8 cellular contexts compared by ENCODE assay signal in the genomic region with DNA sequence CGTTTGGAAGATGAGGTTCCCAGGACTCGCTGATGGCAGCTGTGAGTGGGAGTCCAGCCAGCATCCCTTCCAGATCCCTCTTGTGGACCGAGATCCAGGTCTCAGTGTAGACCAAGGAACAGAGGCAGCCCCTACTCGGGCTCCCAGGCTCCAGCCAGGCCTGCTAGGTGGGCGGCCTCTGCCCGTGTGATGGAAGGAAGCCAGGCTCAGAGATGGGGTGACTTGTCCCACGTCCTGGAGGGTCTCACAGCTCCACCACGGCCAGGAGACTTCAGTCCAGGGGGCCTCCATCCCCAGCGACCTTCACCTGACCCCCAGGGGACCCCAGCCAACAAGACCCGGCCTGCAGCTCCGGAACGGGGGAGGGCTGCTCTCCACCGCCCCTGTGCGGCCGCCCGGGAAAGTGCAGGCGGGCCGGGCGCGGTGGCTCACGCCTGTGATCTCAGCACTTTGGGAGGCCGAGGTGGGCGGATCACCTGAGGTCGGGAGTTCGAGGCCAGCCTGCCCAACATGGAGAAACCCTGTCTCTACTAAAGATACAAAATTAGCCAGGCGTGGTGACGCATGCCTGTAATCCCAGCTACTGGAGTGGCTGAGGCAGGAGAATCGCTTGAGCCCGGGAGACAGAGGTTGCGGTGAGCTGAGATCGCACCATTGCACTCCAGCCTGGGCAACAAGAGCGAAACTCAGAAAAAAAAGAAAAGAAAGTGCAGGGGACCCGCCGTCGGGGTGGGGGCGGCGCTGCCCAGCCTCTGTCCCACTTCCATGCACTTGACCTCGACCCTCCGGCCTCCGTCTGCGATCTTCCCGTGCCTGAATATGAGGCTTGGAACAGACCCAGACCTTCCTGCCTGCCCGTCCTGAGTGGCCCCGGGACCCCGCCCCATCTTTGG. TPM values are rescaled to one million over a fixed set of nuclear protein-coding genes. Genes with fewer than 3 reads are reported as not detected.
DNase-seq lines count a peak whose midpoint lies in the region; ATAC-seq, FAIRE-seq and TF ChIP-seq lines count a peak whose summit lies in the region.

No MANE protein-coding gene starts in this region.

- H3K9me3 ChIP-seq in MG63 (no peaks in the 10 kb centered on the region), left ventricle myocardium inferior (replicated peaks) (no peaks in the 10 kb centered on the region)

- H3K4me1 Mint-ChIP-seq in activated T-helper 2 cell treated with anti-CD3 and anti-CD28 coated beads, Interferon-gamma antibody, Interleukin-2, Interleukin-4, amounts not matched to agents 10 μg/mL and 5 μg/mL and 100 μg/mL, durations not matched to agents 14 hours and 24 hours and 36 hours (ENCODE audit: low read depth), result peaks cover 3% of the 10 kb centered on the region

- no peak for ATAC-seq in HG02885 (IDR thresholded peaks at IDR 0.05; ENCODE audit: poor library complexity, unreplicated experiment)

- peaks cover 10% of the 10 kb centered on the region for H3K9me3 Mint-ChIP-seq in activated T-helper 2 cell treated with anti-CD3 and anti-CD28 coated beads, Interferon-gamma antibody, Interleukin-2, Interleukin-4, amounts not matched to agents 10 μg/mL and 5 μg/mL and 100 μg/mL, durations not matched to agents 14 hours and 24 hours and 36 hours

- peaks cover 28% of the 10 kb centered on the region for H3K4me1 ChIP-seq in left ventricle myocardium inferior

- peak; percentile 27 for FAIRE-seq in G401.6 (lab: Jason Lieb, UNC)

- H3K36me3 Mint-ChIP-seq in activated T-helper 2 cell treated with anti-CD3 and anti-CD28 coated beads, Interferon-gamma antibody, Interleukin-2, Interleukin-4, amounts not matched to agents 10 μg/mL and 5 μg/mL and 100 μg/mL, durations not matched to agents 14 hours and 24 hours and 36 hours (ENCODE audit: low read depth), result no peaks in the 10 kb centered on the region

- peaks cover 15% of the 10 kb centered on the region for H3K27me3 Mint-ChIP-seq in activated T-helper 2 cell treated with anti-CD3 and anti-CD28 coated beads, Interferon-gamma antibody, Interleukin-2, Interleukin-4, amounts not matched to agents 10 μg/mL and 5 μg/mL and 100 μg/mL, durations not matched to agents 14 hours and 24 hours and 36 hours (ENCODE audit: low read depth)

- DNase-seq in MG63 (peak; percentile 52), left ventricle myocardium inferior (no peak), NCI-H2029 (lab: John Stamatoyannopoulos, UW) (no peak), SKM-1 (lab: John Stamatoyannopoulos, UW; ENCODE audit: unreplicated experiment) (no peak)
- DNase-seq in activated T-helper 2 cell treated with anti-CD3 and anti-CD28 coated beads, Interferon-gamma antibody, Interleukin-2, Interleukin-4, amounts not matched to agents 10 μg/mL and 5 μg/mL and 100 μg/mL, durations not matched to agents 14 hours and 24 hours and 36 hours (ENCODE audit: low spot score), result peak; percentile 48
- DNase-seq in stimulated activated CD4-positive, alpha-beta T cell treated with anti-CD3 and anti-CD28 coated beads, Interleukin-2, amount 100 ng/mL, for 48 hours, result peak; percentile 62 to 70

- no peak overlapping the region for H3K27ac ChIP-seq in left ventricle myocardium inferior (replicated peaks)

- no peaks in the 10 kb centered on the region for H3K36me3 ChIP-seq in MG63
- H3K36me3 ChIP-seq in left ventricle myocardium inferior, result no peaks in the 10 kb centered on the region

- no peak overlapping the region for H3K4me3 ChIP-seq in MG63
- H3K4me3 ChIP-seq in left ventricle myocardium inferior, result no peak overlapping the region

- intact Hi-C loops in activated T-helper 2 cell treated with anti-CD3 and anti-CD28 coated beads, Interferon-gamma antibody, Interleukin-2, Interleukin-4, amounts not matched to agents 10 μg/mL and 5 μg/mL and 100 μg/mL, durations not matched to agents 14 hours and 24 hours and 36 hours (cut with micrococcal nuclease), result no loop called here
- intact Hi-C loops in left ventricle myocardium inferior (cut with micrococcal nuclease), result no loop called here

- H3K27ac Mint-ChIP-seq in activated T-helper 2 cell treated with anti-CD3 and anti-CD28 coated beads, Interferon-gamma antibody, Interleukin-2, Interleukin-4, amounts not matched to agents 10 μg/mL and 5 μg/mL and 100 μg/mL, durations not matched to agents 14 hours and 24 hours and 36 hours, result no peak overlapping the region

- H3K27me3 ChIP-seq in MG63 (no peaks in the 10 kb centered on the region), left ventricle myocardium inferior (ENCODE audit: low read depth) (peaks cover 47% of the 10 kb centered on the region)

- no peak overlapping the region for H3K4me3 Mint-ChIP-seq in activated T-helper 2 cell treated with anti-CD3 and anti-CD28 coated beads, Interferon-gamma antibody, Interleukin-2, Interleukin-4, amounts not matched to agents 10 μg/mL and 5 μg/mL and 100 μg/mL, durations not matched to agents 14 hours and 24 hours and 36 hours (ENCODE audit: low read depth)

- TF ChIP-seq CTCF in left ventricle myocardium inferior (IDR thresholded peaks at IDR 0.05; ENCODE audit: borderline replicate concordance), result peak; percentile 74

RNA-seq across cellular contexts. Expression of a gene that starts 0.6 kb away (rescaled TPM):
- not detected in 2 replicates for total RNA-seq in MG63 (2014; rRNA removed; shearing (Covaris generic); ENCODE audit: low replicate concordance)
- total RNA-seq in activated T-helper 2 cell treated with anti-CD3 and anti-CD28 coated beads, Interferon-gamma antibody, Interleukin-2, Interleukin-4, amounts not matched to agents 10 μg/mL and 5 μg/mL and 100 μg/mL, durations not matched to agents 14 hours and 24 hours and 36 hours, result 0.18 and 0.21 TPM in 2 replicates
- 0.22 TPM for total RNA-seq in left ventricle myocardium inferior

RNA-seq across cellular contexts. Expression of a gene that starts 11.6 kb away (rescaled TPM):
- 22.6 and 27.7 TPM in 2 replicates for total RNA-seq in MG63 (2014; rRNA removed; shearing (Covaris generic); ENCODE audit: low replicate concordance)
- 13.6 and 15.7 TPM in 2 replicates for total RNA-seq in activated T-helper 2 cell treated with anti-CD3 and anti-CD28 coated beads, Interferon-gamma antibody, Interleukin-2, Interleukin-4, amounts not matched to agents 10 μg/mL and 5 μg/mL and 100 μg/mL, durations not matched to agents 14 hours and 24 hours and 36 hours
- total RNA-seq in left ventricle myocardium inferior, result 11.2 TPM

RNA-seq across cellular contexts. Expression of a gene that starts 34.9 kb away (rescaled TPM):
- not detected in 2 replicates for total RNA-seq in MG63 (2014; rRNA removed; shearing (Covaris generic); ENCODE audit: low replicate concordance)
- total RNA-seq in activated T-helper 2 cell treated with anti-CD3 and anti-CD28 coated beads, Interferon-gamma antibody, Interleukin-2, Interleukin-4, amounts not matched to agents 10 μg/mL and 5 μg/mL and 100 μg/mL, durations not matched to agents 14 hours and 24 hours and 36 hours, result not detected in 2 replicates
- 11.3 TPM for total RNA-seq in left ventricle myocardium inferior

RNA-seq across cellular contexts. Expression of a gene that starts 35.9 kb away (rescaled TPM):
- 46.3 and 76.3 TPM in 2 replicates for total RNA-seq in MG63 (2014; rRNA removed; shearing (Covaris generic); ENCODE audit: low replicate concordance)
- 53.7 and 55.7 TPM in 2 replicates for total RNA-seq in activated T-helper 2 cell treated with anti-CD3 and anti-CD28 coated beads, Interferon-gamma antibody, Interleukin-2, Interleukin-4, amounts not matched to agents 10 μg/mL and 5 μg/mL and 100 μg/mL, durations not matched to agents 14 hours and 24 hours and 36 hours
- 96.5 TPM for total RNA-seq in left ventricle myocardium inferior

RNA-seq across cellular contexts. Expression of a gene that starts 48.2 kb away (rescaled TPM):
- total RNA-seq in MG63 (2014; rRNA removed; shearing (Covaris generic); ENCODE audit: low replicate concordance), result not detected in 2 replicates
- total RNA-seq in activated T-helper 2 cell treated with anti-CD3 and anti-CD28 coated beads, Interferon-gamma antibody, Interleukin-2, Interleukin-4, amounts not matched to agents 10 μg/mL and 5 μg/mL and 100 μg/mL, durations not matched to agents 14 hours and 24 hours and 36 hours, result 29.9 and 31.8 TPM in 2 replicates
- not detected for total RNA-seq in left ventricle myocardium inferior

Comparison
In these comparisons a context has a peak if more than half of its experiments do, and no peak if none do; other contexts are left out.
1. DNase-seq: peak in MG63 (single experiment), activated T-helper 2 cell treated with anti-CD3 and anti-CD28 coated beads, Interferon-gamma antibody, Interleukin-2, Interleukin-4, amounts not matched to agents 10 μg/mL and 5 μg/mL and 100 μg/mL, durations not matched to agents 14 hours and 24 hours and 36 hours (single experiment) and stimulated activated CD4-positive, alpha-beta T cell treated with anti-CD3 and anti-CD28 coated beads, Interleukin-2, amount 100 ng/mL, for 48 hours (2 of 2); none in left ventricle myocardium inferior (single experiment), NCI-H2029 (single experiment) and SKM-1 (single experiment).
2. RNA of a gene that starts 34.9 kb away (total RNA-seq): 11.3 TPM in left ventricle myocardium inferior (single experiment); not detected in MG63 and not detected in activated T-helper 2 cell treated with anti-CD3 and anti-CD28 coated beads, Interferon-gamma antibody, Interleukin-2, Interleukin-4, amounts not matched to agents 10 μg/mL and 5 μg/mL and 100 μg/mL, durations not matched to agents 14 hours and 24 hours and 36 hours; every median in the first group is over 10 times any median in the second.